In the genomic region with DNA sequence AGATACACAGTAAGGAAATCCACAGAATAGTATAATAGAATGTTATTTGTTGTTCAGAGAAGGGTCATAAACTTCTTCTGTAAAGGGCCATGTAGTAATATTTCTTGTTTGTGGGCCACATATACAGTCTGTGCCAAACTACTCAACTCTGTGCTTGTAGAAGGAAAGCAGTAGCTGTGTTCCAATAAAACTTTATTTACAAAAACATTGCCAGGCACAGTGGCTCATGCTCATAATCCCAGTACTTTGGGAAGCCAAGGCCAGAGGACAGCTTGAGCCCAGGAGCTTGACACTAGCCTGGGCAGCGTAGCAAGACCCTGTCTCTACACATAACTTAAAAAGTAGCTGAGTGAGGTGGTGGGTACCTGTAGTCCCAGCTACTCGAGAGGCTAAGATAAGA, we compare ENCODE assay signal across 28 cellular contexts.
"Had no signal": no experiment of that assay in that cellular context is flagged by ENCODE, and none has a peak within 500 bp of the region (broad histone marks: within the 10 kb centered on the region; RNA-seq: fewer than 3 reads in every experiment).

No MANE protein-coding gene starts in this region.

- H3K36me3 ChIP-seq: neutrophil, ovary, spleen, stomach, thoracic aorta, thyroid gland, tibial nerve, upper lobe of left lung, vagina had no signal

- H2AFZ ChIP-seq: parathyroid adenoma had no signal

- H3K27me3 ChIP-seq: neutrophil, ovary, spleen, stomach, thyroid gland, tibial nerve, upper lobe of left lung, vagina had no signal

- FAIRE-seq: urothelium cell line had no signal

- H3K4me3 ChIP-seq: ovary, psoas muscle, skin epidermis, smooth muscle cell, spleen, stomach, thoracic aorta, thyroid gland, tibial nerve, upper lobe of left lung, vagina had no signal

- H3K79me2 ChIP-seq: parathyroid adenoma had no signal

- H3K4me1 ChIP-seq: parathyroid adenoma, psoas muscle, spleen, stomach, thyroid gland, tibial nerve, upper lobe of left lung, vagina had no signal

- H3K27ac ChIP-seq: neutrophil, ovary, parathyroid adenoma, psoas muscle, skin epidermis, spleen, stomach, thoracic aorta, thyroid gland, tibial nerve, upper lobe of left lung, vagina had no signal

- H3K9ac ChIP-seq: parathyroid adenoma had no signal

- H3K4me2 ChIP-seq: smooth muscle cell had no signal

- H3K9me3 ChIP-seq: neutrophil, ovary, psoas muscle, thoracic aorta, thyroid gland, tibial nerve, upper lobe of left lung, vagina had no signal

- ATAC-seq: naive thymus-derived CD8-positive, alpha-beta T cell; natural killer cell treated with Interleukin-12 subunit alpha and Interleukin-12 subunit beta and Interleukin-15 and Interleukin-18, amount 100 ng/mL, for 72 hours; psoas muscle; right cardiac atrium; sciatic nerve; stimulated activated effector memory CD8-positive, alpha-beta T cell treated with anti-CD3 and anti-CD28 coated beads, Interleukin-12 subunit alpha, Interleukin-12 subunit beta, amount 100 ng/mL, for 72 hours; stimulated activated naive B cell treated with anti-CD40 and anti-IgM and Interleukin-4, amounts not matched to agents 10 μg/mL and 1 μg/mL and 100 μg/mL, for 72 hours had no signal

- DNase-seq: naive thymus-derived CD8-positive, alpha-beta T cell; nephron progenitor cell; nucleus accumbens; ovary; posterior cingulate gyrus; psoas muscle; right cardiac atrium; spleen; stimulated activated CD4-positive, alpha-beta T cell treated with anti-CD3 and anti-CD28 coated beads, Interleukin-12 subunit alpha, Interleukin-12 subunit beta, amount 100 ng/mL, for 4 hours; stimulated activated CD4-positive, alpha-beta T cell treated with anti-CD3 and anti-CD28 coated beads, Interleukin-1b, Interleukin-23, amount 100 ng/mL, for 48 hours; stimulated activated CD4-positive, alpha-beta T cell treated with anti-CD3 and anti-CD28 coated beads, Interleukin-4, amount 100 ng/mL, for 24 hours; stimulated activated naive B cell treated with anti-CD40 and anti-IgM and Interleukin-4, amounts not matched to agents 10 μg/mL and 1 μg/mL and 100 μg/mL, for 72 hours; stimulated activated naive CD4-positive, alpha-beta T cell treated with Interleukin-2 at 50 U/mL for 16 hours; stomach; thyroid gland; trophoblast cell; upper lobe of left lung had no signal
